In genomic region chr17:68777243-68777855, GRCh38 we compare ENCODE assay signal across 8 cellular contexts.
DNase-seq lines count a peak whose midpoint lies in the region; ATAC-seq and TF ChIP-seq lines count a peak whose summit lies in the region.

No MANE protein-coding gene starts in this region.

- DNase-seq in BE2C: peak; percentile 40
- DNase-seq in GM13977 (ENCODE audit: low spot score): peak; percentile 32
- DNase-seq in NCI-H2029 treated with DMSO at 0.1 percent for 48 hours (lab: John Stamatoyannopoulos, UW): peak; percentile 67
- peak; percentile 48 for DNase-seq in activated CD4-positive, alpha-beta T cell treated with anti-CD3 and anti-CD28 coated beads, Interleukin-2, amount 10 ng/mL, durations not matched to agents 7 days and 5 days
- DNase-seq in foreskin keratinocyte: peak in 1 of 2 donors; percentile 32
- DNase-seq in neural crest cell (ENCODE audit: low read depth, low spot score): peak; percentile 72

- H3K4me1 Mint-ChIP-seq in activated CD4-positive, alpha-beta T cell treated with anti-CD3 and anti-CD28 coated beads, Interleukin-2, amount 10 ng/mL, durations not matched to agents 7 days and 5 days: no peaks in the 10 kb centered on the region
- H3K4me1 Mint-ChIP-seq in neural crest cell: peaks cover 52% of the 10 kb centered on the region

- no peak overlapping the region for H3K4me3 Mint-ChIP-seq in activated CD4-positive, alpha-beta T cell treated with anti-CD3 and anti-CD28 coated beads, Interleukin-2, amount 10 ng/mL, durations not matched to agents 7 days and 5 days
- peak overlapping the region; percentile 25 for H3K4me3 Mint-ChIP-seq in neural crest cell

- no peaks in the 10 kb centered on the region for H3K36me3 Mint-ChIP-seq in activated CD4-positive, alpha-beta T cell treated with anti-CD3 and anti-CD28 coated beads, Interleukin-2, amount 10 ng/mL, durations not matched to agents 7 days and 5 days (ENCODE audit: low read depth)
- peaks cover 5% of the 10 kb centered on the region for H3K36me3 Mint-ChIP-seq in neural crest cell (ENCODE audit: low read depth)

- no peak overlapping the region for H3K27ac Mint-ChIP-seq in activated CD4-positive, alpha-beta T cell treated with anti-CD3 and anti-CD28 coated beads, Interleukin-2, amount 10 ng/mL, durations not matched to agents 7 days and 5 days
- peak overlapping the region; percentile 93 for H3K27ac Mint-ChIP-seq in neural crest cell (ENCODE audit: unreplicated experiment)

- no peaks in the 10 kb centered on the region for H3K9me3 Mint-ChIP-seq in activated CD4-positive, alpha-beta T cell treated with anti-CD3 and anti-CD28 coated beads, Interleukin-2, amount 10 ng/mL, durations not matched to agents 7 days and 5 days
- H3K9me3 Mint-ChIP-seq in neural crest cell: peaks cover 5% of the 10 kb centered on the region

- H3K27me3 ChIP-seq in BE2C: no peaks in the 10 kb centered on the region
- H3K27me3 ChIP-seq in foreskin keratinocyte: peaks cover 3% of the 10 kb centered on the region

- H3K4me3 ChIP-seq in BE2C (ENCODE audit: low read depth, low read length): no peak overlapping the region

- no peaks in the 10 kb centered on the region; the same call in 1 of the 2 replicates for H3K4me1 ChIP-seq in BE2C
- H3K4me1 ChIP-seq in foreskin keratinocyte: no peaks in the 10 kb centered on the region

- H3K27ac ChIP-seq in foreskin keratinocyte: no peak overlapping the region

- in situ Hi-C loops in GM13977 (cut with MboI; ENCODE audit: low pct_unique_long_range_greater_than_20kb, low sequenced_read_pairs, unreplicated experiment): loop anchor here (5.0 to 25.0 kb wide), 2 partner anchors 460 to 735 kb away; no protein-coding TSS in a partner anchor

- CTCF ChIA-PET in activated CD4-positive, alpha-beta T cell treated with anti-CD3 and anti-CD28 coated beads, Interleukin-2, amount 10 ng/mL, durations not matched to agents 7 days and 5 days (lab: Charles Lee): no interaction called here

- TF ChIP-seq CTCF in BE2C (IDR thresholded peaks at IDR 0.05; ENCODE audit: low read depth, low read length) (peak; percentile 73), GM13977 (IDR thresholded peaks at IDR 0.05; ENCODE audit: extremely low read depth, insufficient read depth, missing control alignments) (peak; percentile 71), foreskin keratinocyte (conservative IDR thresholded peaks at IDR 0.05) (peak; percentile 78), neural crest cell (conservative IDR thresholded peaks at IDR 0.05) (peak; percentile 83)

- H3K27me3 Mint-ChIP-seq in activated CD4-positive, alpha-beta T cell treated with anti-CD3 and anti-CD28 coated beads, Interleukin-2, amount 10 ng/mL, durations not matched to agents 7 days and 5 days: peaks cover 13% of the 10 kb centered on the region
- H3K27me3 Mint-ChIP-seq in neural crest cell (ENCODE audit: low read depth): no peaks in the 10 kb centered on the region

- no peaks in the 10 kb centered on the region for H3K9me3 ChIP-seq in BE2C

- ATAC-seq in foreskin keratinocyte: peak; percentile 66
- no peak for ATAC-seq in GM21515 (IDR thresholded peaks at IDR 0.05; ENCODE audit: unreplicated experiment)
- no peak for ATAC-seq in GM18867 (IDR thresholded peaks at IDR 0.05; ENCODE audit: unreplicated experiment)

- POLR2A ChIA-PET in activated CD4-positive, alpha-beta T cell treated with anti-CD3 and anti-CD28 coated beads, Interleukin-2, amount 10 ng/mL, durations not matched to agents 7 days and 5 days (lab: Charles Lee): no interaction called here

- no peaks in the 10 kb centered on the region for H3K36me3 ChIP-seq in BE2C
